Comparison of ENCODE assay signal across 8 cellular contexts in the genomic region with DNA sequence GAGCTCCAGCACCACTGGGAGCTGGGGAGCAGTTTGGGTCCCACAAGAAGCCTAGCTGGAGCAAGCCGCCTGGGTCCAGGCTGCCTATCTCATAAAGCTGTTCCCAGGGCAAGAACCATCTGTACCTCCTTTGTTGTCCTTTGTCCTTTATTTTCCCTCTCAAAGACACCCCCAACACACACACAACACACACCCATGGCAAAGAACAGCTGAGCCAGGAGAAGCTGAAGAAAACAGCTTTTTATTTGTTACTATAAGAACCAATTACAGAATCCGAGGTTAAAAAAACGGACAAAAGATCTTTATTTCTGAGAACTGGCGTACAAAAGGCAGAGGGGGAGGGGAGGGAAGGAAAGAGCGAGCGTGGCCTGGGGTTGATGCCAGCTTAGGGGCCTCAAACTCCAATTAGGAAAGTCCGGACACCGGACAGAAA. TPM values are rescaled to one million over a fixed set of nuclear protein-coding genes. Genes with fewer than 3 reads are reported as not detected.
DNase-seq lines count a peak whose midpoint lies in the region; ATAC-seq and TF ChIP-seq lines count a peak whose summit lies in the region.

No MANE protein-coding gene starts in this region.

- no peak for ATAC-seq in natural killer cell treated with Interleukin-12 subunit alpha and Interleukin-12 subunit beta and Interleukin-15 and Interleukin-18, amount 100 ng/mL, for 72 hours
- no peak for ATAC-seq in HG02759 (IDR thresholded peaks at IDR 0.05; ENCODE audit: unreplicated experiment)

- H3K27ac ChIP-seq in A673 (ENCODE audit: low read depth, low read length, poor library complexity, severe bottlenecking) (peak overlapping the region; percentile 79), trophoblast cell (ENCODE audit: low read depth, low read length) (no peak overlapping the region)

- H3K9ac ChIP-seq in Loucy (ENCODE audit: low read depth, low read length, poor library complexity, severe bottlenecking) (peak overlapping the region; percentile 78), trophoblast cell (ENCODE audit: low read length) (no peak overlapping the region)

- H2BK120ac ChIP-seq in trophoblast cell (ENCODE audit: insufficient read depth, low read length, poor library complexity) = no peak overlapping the region

- no peak overlapping the region for H3K23ac ChIP-seq in trophoblast cell (ENCODE audit: low read length)

- intact Hi-C loops in A673 (cut with micrococcal nuclease; ENCODE audit: unreplicated experiment) = loop anchor here (5.0 to 10.0 kb wide), 2 partner anchors 114 to 262 kb away; partner anchors contain the start of genes BSCL2 and GNG3

- H3K4me1 Mint-ChIP-seq in chondrocyte (ENCODE audit: low read depth) = peaks cover 27% of the 10 kb centered on the region
- H3K4me1 Mint-ChIP-seq in natural killer cell treated with Interleukin-12 subunit alpha and Interleukin-12 subunit beta and Interleukin-15 and Interleukin-18, amount 100 ng/mL, for 72 hours (ENCODE audit: low read depth in 2 of 2) = peaks cover 30 to 53% of the 10 kb centered on the region in 2 donors

- no peak overlapping the region for H4K91ac ChIP-seq in trophoblast cell (ENCODE audit: low read depth, low read length)

- H2BK5ac ChIP-seq in trophoblast cell (ENCODE audit: low read depth, low read length, poor library complexity) = no peak overlapping the region

- peaks cover 30% of the 10 kb centered on the region for H4K20me1 ChIP-seq in Loucy (ENCODE audit: insufficient read depth, low read length, poor library complexity, severe bottlenecking)

- H2BK12ac ChIP-seq in trophoblast cell (ENCODE audit: low read length) = no peak overlapping the region

- no peaks in the 10 kb centered on the region for H3K9me2 ChIP-seq in Loucy (replicated peaks; ENCODE audit: low read depth, low read length)

- POLR2A ChIA-PET in A673 (lab: Charles Lee; ENCODE audit: low non-redundant PET) = no interaction called here

- TF ChIP-seq CTCF in A673 (conservative IDR thresholded peaks at IDR 0.05; ENCODE audit: low read depth, low read length) (no peak), Loucy (conservative IDR thresholded peaks at IDR 0.05; ENCODE audit: low read length) (no peak), chondrocyte (IDR thresholded peaks at IDR 0.05) (no peak)

- H2AFZ ChIP-seq in Loucy (ENCODE audit: low read length) (no peak overlapping the region), trophoblast cell (ENCODE audit: insufficient read depth, low read length, poor library complexity) (no peak overlapping the region)

- H4K12ac ChIP-seq in trophoblast cell (ENCODE audit: low read depth, low read length) = no peak overlapping the region

- DNase-seq in A673 (ENCODE audit: low spot score) (no peak), chondrocyte (ENCODE audit: low spot score) (no peak), COLO829 (ENCODE audit: low spot score) (no peak), MG63 (no peak), trophoblast cell (no peak)
- DNase-seq in natural killer cell treated with Interleukin-12 subunit alpha and Interleukin-12 subunit beta and Interleukin-15 and Interleukin-18, amount 100 ng/mL, for 72 hours (ENCODE audit: low spot score) = no peak

- H3K36me3 Mint-ChIP-seq in chondrocyte (ENCODE audit: low read depth) = peaks cover 33% of the 10 kb centered on the region
- peaks cover 23% of the 10 kb centered on the region for H3K36me3 Mint-ChIP-seq in natural killer cell treated with Interleukin-12 subunit alpha and Interleukin-12 subunit beta and Interleukin-15 and Interleukin-18, amount 100 ng/mL, for 72 hours

- H3K9me3 ChIP-seq in A673 (ENCODE audit: low read depth, low read length, poor library complexity, severe bottlenecking) (no peaks in the 10 kb centered on the region), Loucy (ENCODE audit: insufficient read depth, low read depth, low read length) (no peaks in the 10 kb centered on the region), MG63 (no peaks in the 10 kb centered on the region), trophoblast cell (ENCODE audit: insufficient read depth, low read depth, low read length) (peaks cover 3% of the 10 kb centered on the region)

- H3K4me3 ChIP-seq in A673 (ENCODE audit: low read depth, low read length, poor library complexity, severe bottlenecking) (no peak overlapping the region), Loucy (ENCODE audit: low read length, poor library complexity, severe bottlenecking) (peak overlapping the region; percentile 93), MG63 (no peak overlapping the region), trophoblast cell (ENCODE audit: low read depth, low read length) (no peak overlapping the region)

- H4K8ac ChIP-seq in trophoblast cell (ENCODE audit: low read depth, low read length) = no peak overlapping the region

- no peak overlapping the region for H2AK5ac ChIP-seq in trophoblast cell (ENCODE audit: low read length)

- BruUV-seq in A673 (replicated peaks; lab: Mats Ljungman, UMichigan) = no TSS peak

- H3F3A ChIP-seq in Loucy (ENCODE audit: low read depth) = peaks cover 12% of the 10 kb centered on the region

- H3K36me3 ChIP-seq in A673 (ENCODE audit: insufficient read depth, low read length, poor library complexity, severe bottlenecking) (peaks cover 63% of the 10 kb centered on the region), Loucy (ENCODE audit: insufficient read depth, low read length) (peaks cover 48% of the 10 kb centered on the region; the same call in 1 of the 2 replicates), MG63 (peaks cover 57% of the 10 kb centered on the region), trophoblast cell (ENCODE audit: control insufficient read depth in 1 of 2, insufficient read depth in 2 of 2, low read length in 2 of 2) (peaks cover 41 to 53% of the 10 kb centered on the region in 2 experiments)

- no peak overlapping the region for H3K14ac ChIP-seq in trophoblast cell (ENCODE audit: low read length)

- peaks cover 63% of the 10 kb centered on the region for H3K79me2 ChIP-seq in Loucy (ENCODE audit: insufficient read depth, low read length)
- H3K79me2 ChIP-seq in trophoblast cell (ENCODE audit: control insufficient read depth, insufficient read depth, low read length, poor library complexity) = no peaks in the 10 kb centered on the region

- H3K27me3 ChIP-seq in A673 (replicated peaks; ENCODE audit: insufficient read depth, low read depth, low read length, poor library complexity) (no peaks in the 10 kb centered on the region), Loucy (ENCODE audit: insufficient read depth, low read length, poor library complexity, severe bottlenecking) (no peaks in the 10 kb centered on the region), MG63 (no peaks in the 10 kb centered on the region), trophoblast cell (ENCODE audit: insufficient read depth, low read length) (no peaks in the 10 kb centered on the region)

- H3K4ac ChIP-seq in trophoblast cell (ENCODE audit: low read depth, low read length) = no peak overlapping the region

- no CpG with 5 or more reads among the region's 8 CpGs for WGBS in trophoblast cell (ENCODE audit: extremely low coverage, insufficient coverage, insufficient read length)

- CTCF ChIA-PET in A673 (lab: Charles Lee) = interaction anchor here (0.6 kb wide), 1 partner anchor 9 kb away, joined by 3 read pairs; the partner anchor contains the start of gene MTA2

- H3K9me3 Mint-ChIP-seq in chondrocyte (ENCODE audit: low read depth) = no peaks in the 10 kb centered on the region
- H3K9me3 Mint-ChIP-seq in natural killer cell treated with Interleukin-12 subunit alpha and Interleukin-12 subunit beta and Interleukin-15 and Interleukin-18, amount 100 ng/mL, for 72 hours = no peaks in the 10 kb centered on the region

- H3K18ac ChIP-seq in trophoblast cell (ENCODE audit: low read length) = no peak overlapping the region

- H3K79me1 ChIP-seq in trophoblast cell (ENCODE audit: low read length) = peaks cover 2% of the 10 kb centered on the region

- H3K27me3 Mint-ChIP-seq in chondrocyte (ENCODE audit: low read depth) = no peaks in the 10 kb centered on the region
- H3K27me3 Mint-ChIP-seq in natural killer cell treated with Interleukin-12 subunit alpha and Interleukin-12 subunit beta and Interleukin-15 and Interleukin-18, amount 100 ng/mL, for 72 hours = no peaks in the 10 kb centered on the region

- no peak overlapping the region for H3K4me3 Mint-ChIP-seq in chondrocyte (ENCODE audit: unreplicated experiment)
- peak overlapping the region; percentile 98 for H3K4me3 Mint-ChIP-seq in natural killer cell treated with Interleukin-12 subunit alpha and Interleukin-12 subunit beta and Interleukin-15 and Interleukin-18, amount 100 ng/mL, for 72 hours

- H3K27ac Mint-ChIP-seq in chondrocyte (ENCODE audit: unreplicated experiment) = peak overlapping the region; percentile 69
- H3K27ac Mint-ChIP-seq in natural killer cell treated with Interleukin-12 subunit alpha and Interleukin-12 subunit beta and Interleukin-15 and Interleukin-18, amount 100 ng/mL, for 72 hours = peak overlapping the region; percentile 94 to 96

- H3K4me2 ChIP-seq in Loucy (ENCODE audit: low read depth, low read length, poor library complexity, severe bottlenecking) (peak overlapping the region; percentile 87), trophoblast cell (ENCODE audit: low read length) (no peak overlapping the region)

- peaks cover 17% of the 10 kb centered on the region for H3K4me1 ChIP-seq in A673 (ENCODE audit: insufficient read depth, low read length, poor library complexity, severe bottlenecking)
- peaks cover 21% of the 10 kb centered on the region for H3K4me1 ChIP-seq in Loucy (ENCODE audit: insufficient read depth, low read length, poor library complexity, severe bottlenecking)
- peaks cover 3 to 9% of the 10 kb centered on the region in 2 experiments for H3K4me1 ChIP-seq in trophoblast cell (ENCODE audit: control insufficient read depth in 1 of 2, insufficient read depth in 2 of 2, low read length in 2 of 2)

RNA-seq across cellular contexts. Expression of gene TUT1, which starts 1.7 kb away (rescaled TPM):
- total RNA-seq in A673 (2021) = 27.3 and 27.6 TPM in 2 replicates
- total RNA-seq in chondrocyte = 9.6 to 15.2 TPM (median 11.8 TPM) in 3 replicates
- total RNA-seq in natural killer cell treated with Interleukin-12 subunit alpha and Interleukin-12 subunit beta and Interleukin-15 and Interleukin-18, amount 100 ng/mL, for 72 hours = 10 to 100 TPM; 24.1 to 35.7 TPM
- total RNA-seq in MG63 (2014; rRNA removed; shearing (Covaris generic); ENCODE audit: low replicate concordance) = 11.1 and 20.3 TPM in 2 replicates
- polyA plus RNA-seq in trophoblast cell (2013) = 11.3 and 11.8 TPM in 2 replicates

RNA-seq across cellular contexts. Expression of gene MTA2, which starts 8.7 kb away (rescaled TPM):
- total RNA-seq in A673 (2021) (241 and 243 TPM in 2 replicates), chondrocyte (81.7 to 89.3 TPM (median 83.0 TPM) in 3 replicates)
- 100 to 1,000 TPM; 234 to 259 TPM for total RNA-seq in natural killer cell treated with Interleukin-12 subunit alpha and Interleukin-12 subunit beta and Interleukin-15 and Interleukin-18, amount 100 ng/mL, for 72 hours
- 84.9 and 117 TPM in 2 replicates for total RNA-seq in MG63 (2014; rRNA removed; shearing (Covaris generic); ENCODE audit: low replicate concordance)
- polyA plus RNA-seq in trophoblast cell (2013) = 70.5 and 71.0 TPM in 2 replicates

RNA-seq across cellular contexts. Expression of gene EEF1G, which starts 19.3 kb away (rescaled TPM):
- 1,804 and 1,817 TPM in 2 replicates for total RNA-seq in A673 (2021)
- total RNA-seq in chondrocyte = 1,000 to 1,202 TPM (median 1,017 TPM) in 3 replicates
- total RNA-seq in natural killer cell treated with Interleukin-12 subunit alpha and Interleukin-12 subunit beta and Interleukin-15 and Interleukin-18, amount 100 ng/mL, for 72 hours = 1,000 to 10,000 TPM in 1 of 2 donors, 100 to 1,000 TPM in 1; 898 to 1,016 TPM
- 2,571 and 3,577 TPM in 2 replicates for total RNA-seq in MG63 (2014; rRNA removed; shearing (Covaris generic); ENCODE audit: low replicate concordance)
- 1,102 and 1,140 TPM in 2 replicates for polyA plus RNA-seq in trophoblast cell (2013)

RNA-seq across cellular contexts. Expression of gene EML3, which starts 19.6 kb away (rescaled TPM):
- total RNA-seq in A673 (2021) (21.3 and 30.4 TPM in 2 replicates), chondrocyte (55.2 to 76.6 TPM (median 58.9 TPM) in 3 replicates)
- total RNA-seq in natural killer cell treated with Interleukin-12 subunit alpha and Interleukin-12 subunit beta and Interleukin-15 and Interleukin-18, amount 100 ng/mL, for 72 hours = 100 to 1,000 TPM; 122 to 205 TPM
- 18.1 and 20.9 TPM in 2 replicates for total RNA-seq in MG63 (2014; rRNA removed; shearing (Covaris generic); ENCODE audit: low replicate concordance)
- 33.4 and 36.1 TPM in 2 replicates for polyA plus RNA-seq in trophoblast cell (2013)

RNA-seq across cellular contexts. Expression of gene ROM1, which starts 20.1 kb away (rescaled TPM):
- total RNA-seq in A673 (2021) (1.1 and 1.3 TPM in 2 replicates), chondrocyte (2.4 to 5.8 TPM (median 3.5 TPM) in 3 replicates)
- total RNA-seq in natural killer cell treated with Interleukin-12 subunit alpha and Interleukin-12 subunit beta and Interleukin-15 and Interleukin-18, amount 100 ng/mL, for 72 hours = 1 to 10 TPM; 4.5 to 4.6 TPM
- total RNA-seq in MG63 (2014; rRNA removed; shearing (Covaris generic); ENCODE audit: low replicate concordance) = 2.5 and 8.5 TPM in 2 replicates
- 0.62 TPM in 2 replicates for polyA plus RNA-seq in trophoblast cell (2013)
